In the genomic region with DNA sequence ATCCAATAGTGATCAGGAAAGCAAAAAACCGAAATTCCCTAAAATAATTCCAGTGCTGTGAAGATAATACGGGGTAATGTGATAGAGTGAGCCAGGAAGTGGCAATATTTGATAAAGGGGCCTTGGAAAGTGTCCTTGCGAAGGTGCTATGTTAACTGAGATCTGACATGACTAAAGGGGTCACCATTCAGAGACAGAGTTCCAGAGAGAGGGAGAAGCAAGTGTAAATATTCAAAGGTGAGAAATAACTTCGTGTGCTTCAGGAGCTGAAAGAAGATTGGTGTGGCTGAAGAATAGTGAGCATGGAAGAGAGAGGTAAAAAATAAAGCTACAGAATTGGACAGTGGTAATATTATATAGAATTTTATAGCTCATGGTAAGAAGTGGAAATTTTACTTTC, we compare ENCODE assay signal across 16 cellular contexts.
DNase-seq lines count a peak whose midpoint lies in the region; ATAC-seq and TF ChIP-seq lines count a peak whose summit lies in the region.
"Had no signal": no experiment of that assay in that cellular context is flagged by ENCODE, and none has a peak within 500 bp of the region (broad histone marks: within the 10 kb centered on the region; RNA-seq: fewer than 3 reads in every experiment).

No MANE protein-coding gene starts in this region.

- in situ Hi-C loops in KBM-7 (cut with MboI; ENCODE audit: low pct_unique_long_range_greater_than_20kb, low sequenced_read_pairs) = no loop called here

- no peak for TF ChIP-seq CTCF in WTC11 (IDR thresholded peaks at IDR 0.05)

- peak; percentile 34 to 85 for ATAC-seq in activated naive CD4-positive, alpha-beta T cell treated with anti-CD3 and anti-CD28 coated beads, Interleukin-2, amount 50 U/mL, for 72 hours
- no peak for ATAC-seq in WTC11
- ATAC-seq in activated T-cell treated with anti-CD3 and anti-CD28 coated beads, Interleukin-2, amount 50 U/mL, for 4 hours = no peak
- ATAC-seq: HepG2 had no signal

- no peak for DNase-seq in activated naive CD4-positive, alpha-beta T cell treated with anti-CD3 and anti-CD28 coated beads, Interleukin-2, amount 50 U/mL, for 72 hours (ENCODE audit: low spot score in 2 of 2)
- DNase-seq in activated naive CD4-positive, alpha-beta T cell treated with anti-CD3 and anti-CD28 coated beads for 36 hours = no peak
- peak; percentile 59 for DNase-seq in KBM-7
- DNase-seq in WTC11 (ENCODE audit: low spot score) = no peak
- no peak for DNase-seq in activated T-cell treated with anti-CD3 and anti-CD28 coated beads, Interleukin-2, amount 50 U/mL, for 4 hours
- DNase-seq in NK-92 treated with Interleukin-12 subunit alpha and Interleukin-12 subunit beta, amount 100 ng/mL, for 24 hours (lab: John Stamatoyannopoulos, UW) = no peak
- DNase-seq: ACHN; BE2C; C1 segment of cervical spinal cord; CD8-positive, alpha-beta memory T cell; COR-L47; DMS 273 treated with DMSO at 0.1 percent for 48 hours; DMS53; GM23248 had no signal

- intact Hi-C loops in activated naive CD4-positive, alpha-beta T cell treated with anti-CD3 and anti-CD28 coated beads for 36 hours (cut with micrococcal nuclease) = no loop called here

- POLR2A ChIA-PET in WTC11 (lab: Charles Lee) = no interaction called here

- no peak overlapping the region for H3K4me3 Mint-ChIP-seq in activated naive CD4-positive, alpha-beta T cell treated with anti-CD3 and anti-CD28 coated beads for 36 hours
- H3K4me3 Mint-ChIP-seq in WTC11 = no peak overlapping the region
- H3K4me3 Mint-ChIP-seq in activated T-cell treated with anti-CD3 and anti-CD28 coated beads, Interleukin-2, amount 50 U/mL, for 4 hours = no peak overlapping the region
- H3K4me3 Mint-ChIP-seq: CD4-positive, CD25-positive, alpha-beta regulatory T cell; CD8-positive, alpha-beta memory T cell had no signal

- no peaks in the 10 kb centered on the region for H3K4me1 Mint-ChIP-seq in activated naive CD4-positive, alpha-beta T cell treated with anti-CD3 and anti-CD28 coated beads for 36 hours (ENCODE audit: low read depth)
- H3K4me1 Mint-ChIP-seq in WTC11 = no peaks in the 10 kb centered on the region
- H3K4me1 Mint-ChIP-seq in activated T-cell treated with anti-CD3 and anti-CD28 coated beads, Interleukin-2, amount 50 U/mL, for 4 hours (ENCODE audit: low read depth) = no peaks in the 10 kb centered on the region
- H3K4me1 Mint-ChIP-seq: CD4-positive, CD25-positive, alpha-beta regulatory T cell; CD8-positive, alpha-beta memory T cell had no signal

- H3K27ac Mint-ChIP-seq in activated naive CD4-positive, alpha-beta T cell treated with anti-CD3 and anti-CD28 coated beads, Interleukin-2, amount 50 U/mL, for 72 hours = no peak overlapping the region
- H3K27ac Mint-ChIP-seq in activated naive CD4-positive, alpha-beta T cell treated with anti-CD3 and anti-CD28 coated beads for 36 hours = no peak overlapping the region
- peak overlapping the region; percentile 8 for H3K27ac Mint-ChIP-seq in WTC11
- H3K27ac Mint-ChIP-seq: CD4-positive, CD25-positive, alpha-beta regulatory T cell had no signal

- no peaks in the 10 kb centered on the region for H3K36me3 Mint-ChIP-seq in activated naive CD4-positive, alpha-beta T cell treated with anti-CD3 and anti-CD28 coated beads, Interleukin-2, amount 50 U/mL, for 72 hours
- H3K36me3 Mint-ChIP-seq in activated naive CD4-positive, alpha-beta T cell treated with anti-CD3 and anti-CD28 coated beads for 36 hours (ENCODE audit: low read depth) = no peaks in the 10 kb centered on the region
- peaks cover 20% of the 10 kb centered on the region for H3K36me3 Mint-ChIP-seq in WTC11
- no peaks in the 10 kb centered on the region for H3K36me3 Mint-ChIP-seq in activated T-cell treated with anti-CD3 and anti-CD28 coated beads, Interleukin-2, amount 50 U/mL, for 4 hours (ENCODE audit: insufficient read depth)
- H3K36me3 Mint-ChIP-seq: CD4-positive, CD25-positive, alpha-beta regulatory T cell; CD8-positive, alpha-beta memory T cell had no signal

- H3K27me3 Mint-ChIP-seq in activated naive CD4-positive, alpha-beta T cell treated with anti-CD3 and anti-CD28 coated beads for 36 hours (ENCODE audit: low read depth) = no peaks in the 10 kb centered on the region
- H3K27me3 Mint-ChIP-seq in WTC11 (ENCODE audit: low read depth) = no peaks in the 10 kb centered on the region
- no peaks in the 10 kb centered on the region for H3K27me3 Mint-ChIP-seq in activated T-cell treated with anti-CD3 and anti-CD28 coated beads, Interleukin-2, amount 50 U/mL, for 4 hours (ENCODE audit: low read depth)
- H3K27me3 Mint-ChIP-seq: CD4-positive, CD25-positive, alpha-beta regulatory T cell; CD8-positive, alpha-beta memory T cell had no signal

- H3K9me3 Mint-ChIP-seq in activated naive CD4-positive, alpha-beta T cell treated with anti-CD3 and anti-CD28 coated beads, Interleukin-2, amount 50 U/mL, for 72 hours = no peaks in the 10 kb centered on the region
- H3K9me3 Mint-ChIP-seq in activated naive CD4-positive, alpha-beta T cell treated with anti-CD3 and anti-CD28 coated beads for 36 hours = peaks cover 3% of the 10 kb centered on the region
- H3K9me3 Mint-ChIP-seq in WTC11 = peaks cover 29% of the 10 kb centered on the region
- no peaks in the 10 kb centered on the region for H3K9me3 Mint-ChIP-seq in activated T-cell treated with anti-CD3 and anti-CD28 coated beads, Interleukin-2, amount 50 U/mL, for 4 hours

- CTCF ChIA-PET in activated naive CD4-positive, alpha-beta T cell treated with anti-CD3 and anti-CD28 coated beads for 36 hours (lab: Charles Lee) = interaction anchor here (0.6 kb wide), 1 partner anchor 30 kb away, joined by 3 read pairs; no protein-coding TSS in a partner anchor
- CTCF ChIA-PET in WTC11 (lab: Charles Lee) = interaction anchor here (1.2 kb wide), 1 partner anchor 90 kb away, joined by 5 read pairs; no protein-coding TSS in a partner anchor

TF ChIP-seq in WTC11, 78 proteins besides CTCF, POLR2A, EP300 and RAD21 (continues in another document):
- TF ChIP-seq TCF7 (CRISPR knock-in tag; IDR thresholded peaks at IDR 0.05; ENCODE audit: low read depth) (no peak), SP1 (CRISPR knock-in tag; conservative IDR thresholded peaks at IDR 0.05) (no peak), SMAD3 (CRISPR knock-in tag; IDR thresholded peaks at IDR 0.05; ENCODE audit: borderline replicate concordance) (no peak), MYBL2 (CRISPR knock-in tag; IDR thresholded peaks at IDR 0.05) (no peak), NR3C1 (CRISPR knock-in tag; conservative IDR thresholded peaks at IDR 0.05; ENCODE audit: low read depth) (no peak), SMAD4 (CRISPR knock-in tag; IDR thresholded peaks at IDR 0.05) (no peak), MAX (CRISPR knock-in tag; IDR thresholded peaks at IDR 0.05) (no peak), ELF4 (CRISPR knock-in tag; IDR thresholded peaks at IDR 0.05; ENCODE audit: low read depth) (no peak)
- TF ChIP-seq, protein P1, sequence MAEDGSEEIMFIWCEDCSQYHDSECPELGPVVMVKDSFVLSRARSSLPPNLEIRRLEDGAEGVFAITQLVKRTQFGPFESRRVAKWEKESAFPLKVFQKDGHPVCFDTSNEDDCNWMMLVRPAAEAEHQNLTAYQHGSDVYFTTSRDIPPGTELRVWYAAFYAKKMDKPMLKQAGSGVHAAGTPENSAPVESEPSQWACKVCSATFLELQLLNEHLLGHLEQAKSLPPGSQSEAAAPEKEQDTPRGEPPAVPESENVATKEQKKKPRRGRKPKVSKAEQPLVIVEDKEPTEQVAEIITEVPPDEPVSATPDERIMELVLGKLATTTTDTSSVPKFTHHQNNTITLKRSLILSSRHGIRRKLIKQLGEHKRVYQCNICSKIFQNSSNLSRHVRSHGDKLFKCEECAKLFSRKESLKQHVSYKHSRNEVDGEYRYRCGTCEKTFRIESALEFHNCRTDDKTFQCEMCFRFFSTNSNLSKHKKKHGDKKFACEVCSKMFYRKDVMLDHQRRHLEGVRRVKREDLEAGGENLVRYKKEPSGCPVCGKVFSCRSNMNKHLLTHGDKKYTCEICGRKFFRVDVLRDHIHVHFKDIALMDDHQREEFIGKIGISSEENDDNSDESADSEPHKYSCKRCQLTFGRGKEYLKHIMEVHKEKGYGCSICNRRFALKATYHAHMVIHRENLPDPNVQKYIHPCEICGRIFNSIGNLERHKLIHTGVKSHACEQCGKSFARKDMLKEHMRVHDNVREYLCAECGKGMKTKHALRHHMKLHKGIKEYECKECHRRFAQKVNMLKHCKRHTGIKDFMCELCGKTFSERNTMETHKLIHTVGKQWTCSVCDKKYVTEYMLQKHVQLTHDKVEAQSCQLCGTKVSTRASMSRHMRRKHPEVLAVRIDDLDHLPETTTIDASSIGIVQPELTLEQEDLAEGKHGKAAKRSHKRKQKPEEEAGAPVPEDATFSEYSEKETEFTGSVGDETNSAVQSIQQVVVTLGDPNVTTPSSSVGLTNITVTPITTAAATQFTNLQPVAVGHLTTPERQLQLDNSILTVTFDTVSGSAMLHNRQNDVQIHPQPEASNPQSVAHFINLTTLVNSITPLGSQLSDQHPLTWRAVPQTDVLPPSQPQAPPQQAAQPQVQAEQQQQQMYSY (CRISPR knock-in tag; IDR thresholded peaks at IDR 0.05) = no peak
- TF ChIP-seq, protein P2, sequence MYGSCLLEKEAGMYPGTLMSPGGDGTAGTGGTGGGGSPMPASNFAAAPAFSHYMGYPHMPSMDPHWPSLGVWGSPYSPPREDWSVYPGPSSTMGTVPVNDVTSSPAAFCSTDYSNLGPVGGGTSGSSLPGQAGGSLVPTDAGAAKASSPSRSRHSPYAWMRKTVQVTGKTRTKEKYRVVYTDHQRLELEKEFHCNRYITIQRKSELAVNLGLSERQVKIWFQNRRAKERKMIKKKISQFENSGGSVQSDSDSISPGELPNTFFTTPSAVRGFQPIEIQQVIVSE (CRISPR knock-in tag; IDR thresholded peaks at IDR 0.05; ENCODE audit: borderline replicate concordance) = no peak
- TF ChIP-seq, protein P3, sequence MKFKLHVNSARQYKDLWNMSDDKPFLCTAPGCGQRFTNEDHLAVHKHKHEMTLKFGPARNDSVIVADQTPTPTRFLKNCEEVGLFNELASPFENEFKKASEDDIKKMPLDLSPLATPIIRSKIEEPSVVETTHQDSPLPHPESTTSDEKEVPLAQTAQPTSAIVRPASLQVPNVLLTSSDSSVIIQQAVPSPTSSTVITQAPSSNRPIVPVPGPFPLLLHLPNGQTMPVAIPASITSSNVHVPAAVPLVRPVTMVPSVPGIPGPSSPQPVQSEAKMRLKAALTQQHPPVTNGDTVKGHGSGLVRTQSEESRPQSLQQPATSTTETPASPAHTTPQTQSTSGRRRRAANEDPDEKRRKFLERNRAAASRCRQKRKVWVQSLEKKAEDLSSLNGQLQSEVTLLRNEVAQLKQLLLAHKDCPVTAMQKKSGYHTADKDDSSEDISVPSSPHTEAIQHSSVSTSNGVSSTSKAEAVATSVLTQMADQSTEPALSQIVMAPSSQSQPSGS (CRISPR knock-in tag; IDR thresholded peaks at IDR 0.05; ENCODE audit: borderline replicate concordance, low read depth) = no peak

Comparison
In these comparisons a context has a peak if more than half of its experiments do, and no peak if none do; other contexts are left out.
1. ATAC-seq: peak in activated naive CD4-positive, alpha-beta T cell treated with anti-CD3 and anti-CD28 coated beads, Interleukin-2, amount 50 U/mL, for 72 hours (2 of 2); none in WTC11 (single experiment) and activated T-cell treated with anti-CD3 and anti-CD28 coated beads, Interleukin-2, amount 50 U/mL, for 4 hours (0 of 2).